ENCODE assay signal across 25 cellular contexts in the genomic region with DNA sequence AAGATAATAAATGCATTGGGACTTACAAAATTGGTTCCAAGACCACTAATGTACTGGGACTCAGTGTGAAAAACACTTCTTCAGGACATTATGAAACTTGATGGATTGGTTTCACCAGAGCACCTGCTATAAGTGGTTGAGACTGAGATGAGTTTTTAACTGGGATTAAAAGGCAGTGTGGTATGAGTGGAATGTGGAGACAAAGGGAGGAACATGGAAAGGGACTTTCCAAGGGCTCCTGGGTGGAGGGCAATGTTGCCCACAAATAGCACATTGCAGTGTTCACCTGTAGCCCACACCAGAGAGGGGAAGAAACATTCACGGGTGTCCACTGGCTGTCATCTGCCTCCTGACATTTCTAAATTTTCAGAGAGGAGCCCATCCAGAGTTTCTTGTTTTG.
DNase-seq lines count a peak whose midpoint lies in the region; ATAC-seq, FAIRE-seq and TF ChIP-seq lines count a peak whose summit lies in the region.
"Had no signal": no experiment of that assay in that cellular context is flagged by ENCODE, and none has a peak within 500 bp of the region (broad histone marks: within the 10 kb centered on the region; RNA-seq: fewer than 3 reads in every experiment).

No MANE protein-coding gene starts in this region.

- CTCF ChIA-PET in activated CD4-positive, alpha-beta memory T cell treated with anti-CD3 and anti-CD28 coated beads for 36 hours (lab: Charles Lee): no interaction called here

- POLR2A ChIA-PET in activated CD4-positive, alpha-beta memory T cell treated with anti-CD3 and anti-CD28 coated beads for 36 hours (lab: Charles Lee): no interaction called here

- no peaks in the 10 kb centered on the region for H3K27me3 ChIP-seq in upper lobe of right lung
- H3K27me3 ChIP-seq: colonic mucosa, spleen, stomach, upper lobe of left lung had no signal

- peak; percentile 5 for DNase-seq in NCI-H2107 treated with DMSO at 0.1 percent for 48 hours (lab: John Stamatoyannopoulos, UW; ENCODE audit: unreplicated experiment)
- no peak for DNase-seq in NCI-H2107 (lab: John Stamatoyannopoulos, UW)
- peak; percentile 39 for DNase-seq in RCC 7860 (ENCODE audit: low spot score)
- DNase-seq in islet precursor cell: peak; percentile 70
- DNase-seq in upper lobe of right lung: no peak
- no peak for DNase-seq in activated CD4-positive, alpha-beta memory T cell treated with anti-CD3 and anti-CD28 coated beads for 36 hours
- DNase-seq: 8988T; activated CD4-positive, alpha-beta T cell treated with anti-CD3 and anti-CD28 coated beads for 4 hours; activated naive CD8-positive, alpha-beta T cell treated with anti-CD3 and anti-CD28 coated beads, Interleukin-2, amount 10 ng/mL, durations not matched to agents 7 days and 5 days; C1 segment of cervical spinal cord; colonic mucosa; DMS153; head of caudate nucleus; NCI-H1105 treated with DMSO at 0.1 percent for 48 hours; NCI-H2171 treated with DMSO at 0.1 percent for 48 hours; nucleus accumbens; SIG-M5; spleen; stimulated activated CD4-positive, alpha-beta T cell treated with anti-CD3 and anti-CD28 coated beads, Interleukin-4, amount 100 ng/mL, for 24 hours; stomach; upper lobe of left lung had no signal

- H3K36me3 ChIP-seq in upper lobe of right lung: no peaks in the 10 kb centered on the region
- H3K36me3 ChIP-seq: colonic mucosa, spleen, stomach, upper lobe of left lung had no signal

- H3K27ac ChIP-seq in upper lobe of right lung: no peak overlapping the region
- H3K27ac ChIP-seq: colonic mucosa, spleen, stomach, upper lobe of left lung had no signal

- no peaks in the 10 kb centered on the region for H3K4me1 Mint-ChIP-seq in activated CD4-positive, alpha-beta memory T cell treated with anti-CD3 and anti-CD28 coated beads for 36 hours (ENCODE audit: low read depth)
- H3K4me1 Mint-ChIP-seq: activated naive CD8-positive, alpha-beta T cell treated with anti-CD3 and anti-CD28 coated beads, Interleukin-2, amount 10 ng/mL, durations not matched to agents 7 days and 5 days; activated T-helper 17 cell treated with anti-CD3 and anti-CD28 coated beads, Interleukin-2, amount 50 U/mL, for 72 hours had no signal

- no peak overlapping the region for H3K4me3 ChIP-seq in upper lobe of right lung
- H3K4me3 ChIP-seq: colonic mucosa, spleen, stomach, upper lobe of left lung had no signal

- no peaks in the 10 kb centered on the region for H3K36me3 Mint-ChIP-seq in activated CD4-positive, alpha-beta memory T cell treated with anti-CD3 and anti-CD28 coated beads for 36 hours
- H3K36me3 Mint-ChIP-seq: activated naive CD8-positive, alpha-beta T cell treated with anti-CD3 and anti-CD28 coated beads, Interleukin-2, amount 10 ng/mL, durations not matched to agents 7 days and 5 days; brain had no signal

- peaks cover 5% of the 10 kb centered on the region for H3K27me3 Mint-ChIP-seq in activated CD4-positive, alpha-beta memory T cell treated with anti-CD3 and anti-CD28 coated beads for 36 hours

- no peaks in the 10 kb centered on the region for H3K9me3 ChIP-seq in upper lobe of right lung
- H3K9me3 ChIP-seq: colonic mucosa, spleen, stomach, upper lobe of left lung had no signal

- no peaks in the 10 kb centered on the region for H3K9me3 Mint-ChIP-seq in activated CD4-positive, alpha-beta memory T cell treated with anti-CD3 and anti-CD28 coated beads for 36 hours
- H3K9me3 Mint-ChIP-seq: activated naive CD8-positive, alpha-beta T cell treated with anti-CD3 and anti-CD28 coated beads, Interleukin-2, amount 10 ng/mL, durations not matched to agents 7 days and 5 days; activated T-helper 17 cell treated with anti-CD3 and anti-CD28 coated beads, Interleukin-2, amount 50 U/mL, for 72 hours; brain had no signal

- intact Hi-C loops in upper lobe of right lung (cut with DNase I): no loop called here
- intact Hi-C loops in activated CD4-positive, alpha-beta memory T cell treated with anti-CD3 and anti-CD28 coated beads for 36 hours (cut with micrococcal nuclease): no loop called here

- H3K27ac Mint-ChIP-seq in activated CD4-positive, alpha-beta memory T cell treated with anti-CD3 and anti-CD28 coated beads for 36 hours: no peak overlapping the region
- H3K27ac Mint-ChIP-seq: activated naive CD8-positive, alpha-beta T cell treated with anti-CD3 and anti-CD28 coated beads, Interleukin-2, amount 10 ng/mL, durations not matched to agents 7 days and 5 days; activated T-helper 17 cell treated with anti-CD3 and anti-CD28 coated beads, Interleukin-2, amount 50 U/mL, for 72 hours; brain had no signal

- H3K4me3 Mint-ChIP-seq in activated CD4-positive, alpha-beta memory T cell treated with anti-CD3 and anti-CD28 coated beads for 36 hours: no peak overlapping the region
- H3K4me3 Mint-ChIP-seq: activated naive CD8-positive, alpha-beta T cell treated with anti-CD3 and anti-CD28 coated beads, Interleukin-2, amount 10 ng/mL, durations not matched to agents 7 days and 5 days; activated T-helper 17 cell treated with anti-CD3 and anti-CD28 coated beads, Interleukin-2, amount 50 U/mL, for 72 hours; brain had no signal

- FAIRE-seq in RCC 7860 (lab: Jason Lieb, UNC): peak; percentile 20

- peak; percentile 62 for ATAC-seq in upper lobe of right lung
- no peak for ATAC-seq in GM21381 (IDR thresholded peaks at IDR 0.05; ENCODE audit: unreplicated experiment)
- no peak for ATAC-seq in GM21786 (IDR thresholded peaks at IDR 0.05; ENCODE audit: unreplicated experiment)
- ATAC-seq: activated T-helper 17 cell treated with anti-CD3 and anti-CD28 coated beads, Interleukin-2, amount 50 U/mL, for 72 hours had no signal

- H3K4me1 ChIP-seq in upper lobe of right lung: no peaks in the 10 kb centered on the region
- H3K4me1 ChIP-seq: colonic mucosa, spleen had no signal

- no peak for TF ChIP-seq CTCF in upper lobe of right lung (IDR thresholded peaks at IDR 0.05)

Comparison
In these comparisons a context has a peak if more than half of its experiments do, and no peak if none do; other contexts are left out.
1. DNase-seq: peak in NCI-H2107 treated with DMSO at 0.1 percent for 48 hours (single experiment), RCC 7860 (single experiment) and islet precursor cell (single experiment); none in NCI-H2107 (single experiment), upper lobe of right lung (single experiment) and activated CD4-positive, alpha-beta memory T cell treated with anti-CD3 and anti-CD28 coated beads for 36 hours (single experiment).